In the genomic region with DNA sequence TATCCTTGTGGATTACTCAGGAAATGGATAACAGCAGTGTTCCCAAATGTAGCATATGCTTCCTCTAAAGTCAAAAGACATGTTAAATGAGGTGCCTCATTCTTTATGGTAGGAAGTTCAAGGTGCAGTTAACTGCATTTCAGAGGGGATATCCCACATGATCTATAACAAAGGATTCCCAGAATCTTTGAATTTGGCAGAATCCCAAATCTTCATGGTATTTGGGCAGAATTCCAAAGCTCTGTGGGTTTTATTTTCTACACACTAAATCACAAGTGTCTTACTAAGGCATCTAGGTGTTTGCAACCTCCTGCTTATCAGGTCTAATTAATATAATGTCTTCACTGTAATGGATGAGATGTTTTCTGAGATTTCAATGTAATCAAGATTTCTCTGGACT, we compare ENCODE assay signal across 25 cellular contexts.
DNase-seq lines count a peak whose midpoint lies in the region; FAIRE-seq and TF ChIP-seq lines count a peak whose summit lies in the region.
"Had no signal": no experiment of that assay in that cellular context is flagged by ENCODE, and none has a peak within 500 bp of the region (broad histone marks: within the 10 kb centered on the region; RNA-seq: fewer than 3 reads in every experiment).

No MANE protein-coding gene starts in this region.

- no peak overlapping the region for H3K9ac ChIP-seq in MM.1S (ENCODE audit: low read length)

- H3K27me3 ChIP-seq in bronchial epithelial cell (ENCODE audit: control insufficient read depth, insufficient read depth, low read length), result no peaks in the 10 kb centered on the region
- no peaks in the 10 kb centered on the region for H3K27me3 ChIP-seq in MM.1S (replicated peaks; ENCODE audit: insufficient read depth, low read length)

- no peaks in the 10 kb centered on the region for H3F3A ChIP-seq in MM.1S (ENCODE audit: insufficient read depth, low read length)

- H4K20me1 ChIP-seq in MM.1S (ENCODE audit: insufficient read depth, low read length), result no peaks in the 10 kb centered on the region

- peak; percentile 27 for DNase-seq in G401 (ENCODE audit: low spot score)
- peak; percentile 67 for DNase-seq in NCI-H69 (lab: John Stamatoyannopoulos, UW)
- DNase-seq in bronchial epithelial cell (ENCODE audit: low read depth), result peak; percentile 2
- DNase-seq in kidney tubule cell (ENCODE audit: low spot score), result peak; percentile 42
- DNase-seq in effector CD4-positive, alpha-beta T cell, result no peak
- DNase-seq in AG20443 (ENCODE audit: low spot score), result no peak
- DNase-seq in MM.1S, result no peak
- DNase-seq: CD8-positive, alpha-beta T cell; DMS 273 treated with DMSO at 0.1 percent for 48 hours; DMS79 treated with DMSO at 0.1 percent for 48 hours; Kasumi-1; NCI-H1417 treated with DMSO at 0.1 percent for 48 hours; NCI-H1694 treated with DMSO at 0.1 percent for 48 hours; NCI-H2081; NCI-H524; NCI-H774; SIG-M5 had no signal

- H2AFZ ChIP-seq in MM.1S (ENCODE audit: low read length), result no peak overlapping the region

- FAIRE-seq in bronchial epithelial cell (lab: Jason Lieb, UNC), result no peak
- FAIRE-seq: A204.1, GM12892, H1, HTR-8/SVneo, K562, RCC 7860 had no signal

- H3K36me3 ChIP-seq in bronchial epithelial cell (ENCODE audit: control insufficient read depth, insufficient read depth, low read length), result no peaks in the 10 kb centered on the region
- H3K36me3 ChIP-seq in MM.1S (replicated peaks; ENCODE audit: insufficient read depth, low read length), result no peaks in the 10 kb centered on the region

- no peak overlapping the region for H3K27ac ChIP-seq in MM.1S (ENCODE audit: low read length)
- H3K27ac ChIP-seq: C4-2B, SK-N-MC had no signal

- H3K4me1 ChIP-seq in MM.1S (ENCODE audit: low read length), result peaks cover 5% of the 10 kb centered on the region

- no peaks in the 10 kb centered on the region for H3K9me3 ChIP-seq in MM.1S (replicated peaks; ENCODE audit: insufficient read depth, low read length)

- no peaks in the 10 kb centered on the region for H3K79me2 ChIP-seq in MM.1S (ENCODE audit: low read length)

- H3K9me2 ChIP-seq in MM.1S (replicated peaks; ENCODE audit: insufficient read depth, low read length), result no peaks in the 10 kb centered on the region

- in situ Hi-C loops in G401 (cut with HindIII; ENCODE audit: low sequenced_read_pairs), result no loop called here

- TF ChIP-seq CTCF in bronchial epithelial cell (IDR thresholded peaks at IDR 0.05; ENCODE audit: insufficient read depth, low read length, severe bottlenecking), result no peak
- no peak for TF ChIP-seq CTCF in MM.1S (IDR thresholded peaks at IDR 0.05; ENCODE audit: low read length)

- no peak overlapping the region for H3K4me2 ChIP-seq in MM.1S (ENCODE audit: low read depth, low read length)

- no peak overlapping the region for H3K4me3 ChIP-seq in bronchial epithelial cell (ENCODE audit: low read depth, low read length)
- H3K4me3 ChIP-seq in MM.1S (ENCODE audit: low read length), result no peak overlapping the region
- H3K4me3 ChIP-seq: K562, SK-N-MC had no signal

Comparison
In these comparisons a context has a peak if more than half of its experiments do, and no peak if none do; other contexts are left out.
1. DNase-seq: peak in G401 (single experiment), NCI-H69 (single experiment), bronchial epithelial cell (single experiment) and kidney tubule cell (single experiment); none in effector CD4-positive, alpha-beta T cell (single experiment), AG20443 (single experiment) and MM.1S (single experiment).